36 cellular contexts compared by ENCODE assay signal in the genomic region with DNA sequence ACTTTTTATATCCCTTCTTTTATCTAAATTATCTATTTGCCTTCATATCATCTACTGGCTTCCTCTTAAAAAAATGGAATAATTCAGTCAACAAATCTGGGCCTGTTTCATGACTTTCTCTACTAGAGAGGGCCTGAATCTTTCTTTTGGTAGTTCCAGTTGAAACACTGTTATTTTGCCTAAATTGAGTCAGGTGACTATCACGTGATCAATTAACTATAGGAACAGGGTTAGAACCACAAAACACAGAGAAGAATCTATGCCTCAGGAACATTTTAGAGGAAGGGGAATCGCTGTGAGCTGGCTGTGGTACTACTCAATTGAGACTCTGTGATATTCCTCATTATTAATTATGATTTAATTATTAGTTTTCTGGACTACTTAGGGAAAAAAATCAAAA.
"Had no signal": no experiment of that assay in that cellular context is flagged by ENCODE, and none has a peak within 500 bp of the region (broad histone marks: within the 10 kb centered on the region; RNA-seq: fewer than 3 reads in every experiment).

No MANE protein-coding gene starts in this region.

- H3K9me3 Mint-ChIP-seq: activated CD4-positive, alpha-beta memory T cell treated with anti-CD3 and anti-CD28 coated beads, Interleukin-2, amount 10 ng/mL, durations not matched to agents 7 days and 5 days; activated CD4-positive, alpha-beta T cell treated with anti-CD3 and anti-CD28 coated beads, Interleukin-2, amount 10 ng/mL, durations not matched to agents 7 days and 5 days; activated T-helper 2 cell treated with anti-CD3 and anti-CD28 coated beads, Interferon-gamma antibody, Interleukin-2, Interleukin-4, amounts not matched to agents 10 μg/mL and 5 μg/mL and 100 μg/mL, durations not matched to agents 14 hours and 24 hours and 36 hours; central memory CD8-positive, alpha-beta T cell; T-helper 1 cell treated with Interleukin-12 subunit alpha and Interleukin-12 subunit beta and Interleukin-4 antibody, amounts not matched to agents 30 μg/mL and 1 μg/mL, for 36 hours had no signal

- ATAC-seq: activated CD8-positive, alpha-beta T cell treated with anti-CD3 and anti-CD28 coated beads, Interleukin-2, amount 10 ng/mL, durations not matched to agents 7 days and 5 days; activated naive CD8-positive, alpha-beta T cell treated with anti-CD3 and anti-CD28 coated beads, Interleukin-2, amount 50 U/mL, for 24 hours had no signal

- H3K4me1 Mint-ChIP-seq: activated B cell treated with CpG ODN at 0.5 μM for 24 hours; activated CD4-positive, alpha-beta memory T cell treated with anti-CD3 and anti-CD28 coated beads, Interleukin-2, amount 10 ng/mL, durations not matched to agents 7 days and 5 days; activated CD4-positive, alpha-beta T cell treated with anti-CD3 and anti-CD28 coated beads, Interleukin-2, amount 10 ng/mL, durations not matched to agents 7 days and 5 days; activated naive CD4-positive, alpha-beta T cell treated with anti-CD3 and anti-CD28 coated beads, Interleukin-2, amount 10 ng/mL, durations not matched to agents 7 days and 5 days; activated naive CD4-positive, alpha-beta T cell treated with anti-CD3 and anti-CD28 coated beads, Interleukin-2, amount 50 U/mL, for 24 hours; activated naive CD8-positive, alpha-beta T cell treated with anti-CD3 and anti-CD28 coated beads, Interleukin-2, amount 10 ng/mL, durations not matched to agents 7 days and 5 days; activated naive CD8-positive, alpha-beta T cell treated with anti-CD3 and anti-CD28 coated beads, Interleukin-2, amount 50 U/mL, for 24 hours; central memory CD8-positive, alpha-beta T cell had no signal

- H3K27ac Mint-ChIP-seq: activated B cell treated with CpG ODN at 0.5 μM for 24 hours; activated CD4-positive, alpha-beta memory T cell treated with anti-CD3 and anti-CD28 coated beads, Interleukin-2, amount 10 ng/mL, durations not matched to agents 7 days and 5 days; activated CD4-positive, alpha-beta T cell treated with anti-CD3 and anti-CD28 coated beads, Interleukin-2, amount 10 ng/mL, durations not matched to agents 7 days and 5 days; activated CD8-positive, alpha-beta T cell treated with anti-CD3 and anti-CD28 coated beads, Interleukin-2, amount 10 ng/mL, durations not matched to agents 7 days and 5 days; activated naive CD4-positive, alpha-beta T cell treated with anti-CD3 and anti-CD28 coated beads, Interleukin-2, amount 10 ng/mL, durations not matched to agents 7 days and 5 days; activated naive CD4-positive, alpha-beta T cell treated with anti-CD3 and anti-CD28 coated beads, Interleukin-2, amount 50 U/mL, for 24 hours; activated naive CD8-positive, alpha-beta T cell; activated naive CD8-positive, alpha-beta T cell treated with anti-CD3 and anti-CD28 coated beads, Interleukin-2, amount 10 ng/mL, durations not matched to agents 7 days and 5 days; activated naive CD8-positive, alpha-beta T cell treated with anti-CD3 and anti-CD28 coated beads, Interleukin-2, amount 50 U/mL, for 24 hours; activated T-cell treated with anti-CD3 and anti-CD28 coated beads, Interleukin-2, amount 50 U/mL, for 24 hours; activated T-helper 2 cell treated with anti-CD3 and anti-CD28 coated beads, Interferon-gamma antibody, Interleukin-2, Interleukin-4, amounts not matched to agents 10 μg/mL and 5 μg/mL and 100 μg/mL, durations not matched to agents 14 hours and 24 hours and 36 hours; brain; T-helper 1 cell treated with Interleukin-12 subunit alpha and Interleukin-12 subunit beta and Interleukin-4 antibody, amounts not matched to agents 30 μg/mL and 1 μg/mL, for 36 hours; T-helper 2 cell treated with Interferon-gamma antibody and Interleukin-4, amounts not matched to agents 5 μg/mL and 100 μg/mL, for 36 hours had no signal

- H3K36me3 Mint-ChIP-seq: activated naive CD4-positive, alpha-beta T cell treated with anti-CD3 and anti-CD28 coated beads, Interleukin-2, amount 10 ng/mL, durations not matched to agents 7 days and 5 days; activated naive CD4-positive, alpha-beta T cell treated with anti-CD3 and anti-CD28 coated beads, Interleukin-2, amount 50 U/mL, for 24 hours; activated naive CD8-positive, alpha-beta T cell; activated naive CD8-positive, alpha-beta T cell treated with anti-CD3 and anti-CD28 coated beads, Interleukin-2, amount 10 ng/mL, durations not matched to agents 7 days and 5 days; brain had no signal

- H3K27me3 ChIP-seq: ascending aorta, cardiac muscle cell had no signal

- H3K9me3 ChIP-seq: ascending aorta had no signal

- H3K4me1 ChIP-seq: ascending aorta had no signal

- H3K27me3 Mint-ChIP-seq: activated B cell treated with CpG ODN at 0.5 μM for 24 hours; activated CD4-positive, alpha-beta memory T cell treated with anti-CD3 and anti-CD28 coated beads, Interleukin-2, amount 10 ng/mL, durations not matched to agents 7 days and 5 days; activated CD4-positive, alpha-beta T cell treated with anti-CD3 and anti-CD28 coated beads, Interleukin-2, amount 10 ng/mL, durations not matched to agents 7 days and 5 days; activated naive CD4-positive, alpha-beta T cell treated with anti-CD3 and anti-CD28 coated beads, Interleukin-2, amount 10 ng/mL, durations not matched to agents 7 days and 5 days; activated naive CD4-positive, alpha-beta T cell treated with anti-CD3 and anti-CD28 coated beads, Interleukin-2, amount 50 U/mL, for 24 hours; activated naive CD8-positive, alpha-beta T cell; activated naive CD8-positive, alpha-beta T cell treated with anti-CD3 and anti-CD28 coated beads, Interleukin-2, amount 10 ng/mL, durations not matched to agents 7 days and 5 days; activated naive CD8-positive, alpha-beta T cell treated with anti-CD3 and anti-CD28 coated beads, Interleukin-2, amount 50 U/mL, for 24 hours; activated T-cell treated with anti-CD3 and anti-CD28 coated beads, Interleukin-2, amount 50 U/mL, for 24 hours; brain; central memory CD8-positive, alpha-beta T cell had no signal

- DNase-seq: activated B cell treated with CpG ODN at 0.5 μM for 24 hours; activated CD4-positive, alpha-beta memory T cell treated with anti-CD3 and anti-CD28 coated beads, Interleukin-2, amount 10 ng/mL, durations not matched to agents 7 days and 5 days; activated CD4-positive, alpha-beta T cell treated with anti-CD3 and anti-CD28 coated beads for 48 hours; activated CD4-positive, alpha-beta T cell treated with anti-CD3 and anti-CD28 coated beads, Interleukin-2, amount 10 ng/mL, durations not matched to agents 7 days and 5 days; activated CD4-positive, alpha-beta T cell treated with anti-CD3 and anti-CD28 coated beads, Interleukin-2, amount 50 U/mL, for 48 hours; activated CD4-positive, CD25-positive, alpha-beta regulatory T cell treated with anti-CD3 and anti-CD28 coated beads, Interleukin-2, amount 50 U/mL, for 72 hours; activated CD8-positive, alpha-beta memory T cell treated with anti-CD3 and anti-CD28 coated beads for 24 hours; activated CD8-positive, alpha-beta memory T cell treated with anti-CD3 and anti-CD28 coated beads, Interleukin-2, amount 50 U/mL, for 4 hours; activated CD8-positive, alpha-beta T cell treated with anti-CD3 and anti-CD28 coated beads, Interleukin-2, amount 10 ng/mL, durations not matched to agents 7 days and 5 days; activated effector memory CD4-positive, alpha-beta T cell treated with Interleukin-2 at 50 U/mL for 16 hours; activated gamma-delta T cell; activated naive CD4-positive, alpha-beta T cell treated with anti-CD3 and anti-CD28 coated beads, Interleukin-2, amount 10 ng/mL, durations not matched to agents 7 days and 5 days; activated naive CD4-positive, alpha-beta T cell treated with Interleukin-2 at 50 U/mL for 16 hours; activated naive CD8-positive, alpha-beta T cell treated with anti-CD3 and anti-CD28 coated beads, Interleukin-2, amount 10 ng/mL, durations not matched to agents 7 days and 5 days; activated naive CD8-positive, alpha-beta T cell treated with anti-CD3 and anti-CD28 coated beads, Interleukin-2, amount 50 U/mL, for 24 hours; activated T-cell treated with anti-CD3 and anti-CD28 coated beads for 4 hours; activated T-cell treated with anti-CD3 and anti-CD28 coated beads, Interleukin-2, amount 50 U/mL, for 24 hours; activated T-cell treated with anti-CD3 and anti-CD28 coated beads, Interleukin-2, amount 50 U/mL, for 48 hours; amygdala; anterior cingulate cortex; caudate nucleus; cerebellar nuclear complex; T-helper 2 cell; T-helper 9 cell had no signal

- H3K36me3 ChIP-seq: ascending aorta, cardiac muscle cell had no signal

- H3K4me3 ChIP-seq: ascending aorta, cardiac muscle cell had no signal

- H3K4me3 Mint-ChIP-seq: activated B cell treated with CpG ODN at 0.5 μM for 24 hours; activated CD4-positive, alpha-beta memory T cell treated with anti-CD3 and anti-CD28 coated beads, Interleukin-2, amount 10 ng/mL, durations not matched to agents 7 days and 5 days; activated CD4-positive, alpha-beta T cell treated with anti-CD3 and anti-CD28 coated beads, Interleukin-2, amount 10 ng/mL, durations not matched to agents 7 days and 5 days; activated CD8-positive, alpha-beta T cell treated with anti-CD3 and anti-CD28 coated beads, Interleukin-2, amount 10 ng/mL, durations not matched to agents 7 days and 5 days; activated naive CD4-positive, alpha-beta T cell treated with anti-CD3 and anti-CD28 coated beads, Interleukin-2, amount 10 ng/mL, durations not matched to agents 7 days and 5 days; activated naive CD4-positive, alpha-beta T cell treated with anti-CD3 and anti-CD28 coated beads, Interleukin-2, amount 50 U/mL, for 24 hours; activated naive CD8-positive, alpha-beta T cell; activated naive CD8-positive, alpha-beta T cell treated with anti-CD3 and anti-CD28 coated beads, Interleukin-2, amount 10 ng/mL, durations not matched to agents 7 days and 5 days; activated naive CD8-positive, alpha-beta T cell treated with anti-CD3 and anti-CD28 coated beads, Interleukin-2, amount 50 U/mL, for 24 hours; activated T-cell treated with anti-CD3 and anti-CD28 coated beads, Interleukin-2, amount 50 U/mL, for 24 hours; brain; central memory CD8-positive, alpha-beta T cell; T-helper 1 cell treated with Interleukin-12 subunit alpha and Interleukin-12 subunit beta and Interleukin-4 antibody, amounts not matched to agents 30 μg/mL and 1 μg/mL, for 36 hours; T-helper 2 cell treated with Interferon-gamma antibody and Interleukin-4, amounts not matched to agents 5 μg/mL and 100 μg/mL, for 36 hours had no signal

- FAIRE-seq: bronchial epithelial cell, TTC549 had no signal

- H3K27ac ChIP-seq: ascending aorta, cardiac muscle cell, VCaP had no signal
